15 cellular contexts compared by ENCODE assay signal in genomic region chr5:120017523-120017922, GRCh38.
DNase-seq lines count a peak whose midpoint lies in the region; ATAC-seq and TF ChIP-seq lines count a peak whose summit lies in the region.
"Had no signal": no experiment of that assay in that cellular context is flagged by ENCODE, and none has a peak within 500 bp of the region (broad histone marks: within the 10 kb centered on the region; RNA-seq: fewer than 3 reads in every experiment).

No MANE protein-coding gene starts in this region.

- no peak for TF ChIP-seq CTCF in RWPE2 (IDR thresholded peaks at IDR 0.05; ENCODE audit: poor library complexity, severe bottlenecking)
- no peak for TF ChIP-seq CTCF in psoas muscle (IDR thresholded peaks at IDR 0.05)
- TF ChIP-seq CTCF in left lung (IDR thresholded peaks at IDR 0.05): no peak

- ATAC-seq in GM18870 (IDR thresholded peaks at IDR 0.05; ENCODE audit: unreplicated experiment) (peak; percentile 62), RWPE2 (ENCODE audit: low read depth) (peak; percentile 44; the same call in 1 of the 3 replicates), psoas muscle (no peak), left lung (no peak), HG03571 (IDR thresholded peaks at IDR 0.05; ENCODE audit: unreplicated experiment) (no peak)
- ATAC-seq: foreskin keratinocyte had no signal

- H3K4me1 ChIP-seq in RWPE2 (ENCODE audit: insufficient read depth, poor library complexity, severe bottlenecking): no peaks in the 10 kb centered on the region
- no peaks in the 10 kb centered on the region for H3K4me1 ChIP-seq in psoas muscle
- H3K4me1 ChIP-seq in left lung: no peaks in the 10 kb centered on the region
- H3K4me1 ChIP-seq: foreskin keratinocyte, testis had no signal

- DNase-seq in A172 (ENCODE audit: low spot score) (peak; percentile 46), RWPE2 (ENCODE audit: low spot score) (no peak), fibroblast of peridontal ligament (ENCODE audit: extremely low read depth) (peak; percentile 14), NCI-H748 treated with DMSO at 0.1 percent for 48 hours (lab: John Stamatoyannopoulos, UW) (no peak), psoas muscle (no peak), left lung (no peak)
- DNase-seq: NCI-H146; retina; stimulated activated CD4-positive, alpha-beta T cell treated with anti-CD3 and anti-CD28 coated beads, Interleukin-1b, Interleukin-23, amount 100 ng/mL, for 48 hours; testis had no signal

- peaks cover 4% of the 10 kb centered on the region for H3K27me3 ChIP-seq in RWPE2 (ENCODE audit: insufficient read depth, poor library complexity, severe bottlenecking)
- no peaks in the 10 kb centered on the region for H3K27me3 ChIP-seq in psoas muscle (ENCODE audit: insufficient read depth in 3 of 3, low read length in 2 of 3)
- no peaks in the 10 kb centered on the region for H3K27me3 ChIP-seq in left lung
- H3K27me3 ChIP-seq: foreskin keratinocyte, testis had no signal

- intact Hi-C loops in psoas muscle (cut with DNase I) (no loop called here), left lung (cut with DNase I) (no loop called here)

- H3K9me3 ChIP-seq in RWPE2 (ENCODE audit: severe bottlenecking): no peaks in the 10 kb centered on the region
- H3K9me3 ChIP-seq in psoas muscle: no peaks in the 10 kb centered on the region
- no peaks in the 10 kb centered on the region for H3K9me3 ChIP-seq in left lung
- H3K9me3 ChIP-seq: testis had no signal

- no peak overlapping the region for H3K4me3 ChIP-seq in RWPE2 (ENCODE audit: severe bottlenecking)
- no peak overlapping the region for H3K4me3 ChIP-seq in psoas muscle
- no peak overlapping the region for H3K4me3 ChIP-seq in left lung
- H3K4me3 ChIP-seq: lung, testis had no signal

- H3K27ac ChIP-seq in RWPE2 (ENCODE audit: poor library complexity, severe bottlenecking) (no peak overlapping the region), psoas muscle (no peak overlapping the region), left lung (no peak overlapping the region)
- H3K27ac ChIP-seq: foreskin keratinocyte, testis, VCaP had no signal

- H3K36me3 ChIP-seq in RWPE2 (ENCODE audit: low read depth) (no peaks in the 10 kb centered on the region), psoas muscle (ENCODE audit: insufficient read depth in 1 of 2, low read depth in 1 of 2) (no peaks in the 10 kb centered on the region), left lung (no peaks in the 10 kb centered on the region)

Comparison
In these comparisons a context has a peak if more than half of its experiments do, and no peak if none do; other contexts are left out.
1. DNase-seq: peak in A172 (single experiment) and fibroblast of peridontal ligament (single experiment); none in RWPE2 (single experiment), NCI-H748 treated with DMSO at 0.1 percent for 48 hours (single experiment), psoas muscle (0 of 2) and left lung (0 of 2).
2. ATAC-seq: peak in GM18870 (single experiment) and RWPE2 (single experiment); none in psoas muscle (0 of 4), left lung (single experiment) and HG03571 (single experiment).